Comparison of ENCODE assay signal across 22 cellular contexts in genomic region chr5:133348406-133348805, GRCh38.
DNase-seq lines count a peak whose midpoint lies in the region; ATAC-seq, FAIRE-seq and TF ChIP-seq lines count a peak whose summit lies in the region.
"Had no signal": no experiment of that assay in that cellular context is flagged by ENCODE, and none has a peak within 500 bp of the region (broad histone marks: within the 10 kb centered on the region; RNA-seq: fewer than 3 reads in every experiment).

No MANE protein-coding gene starts in this region.

- peaks cover 11% of the 10 kb centered on the region for H3K4me1 Mint-ChIP-seq in neural crest cell
- no peaks in the 10 kb centered on the region for H3K4me1 Mint-ChIP-seq in stimulated activated effector memory CD8-positive, alpha-beta T cell treated with anti-CD3 and anti-CD28 coated beads, Interleukin-12 subunit alpha, Interleukin-12 subunit beta, amount 100 ng/mL, for 72 hours
- H3K4me1 Mint-ChIP-seq: B cell; CD4-positive, CD25-positive, alpha-beta regulatory T cell had no signal

- no peak for TF ChIP-seq CTCF in neural crest cell (conservative IDR thresholded peaks at IDR 0.05)
- no peak for TF ChIP-seq CTCF in D721Med (IDR thresholded peaks at IDR 0.05; ENCODE audit: insufficient read depth, missing control alignments)

- ATAC-seq in stimulated activated effector memory CD8-positive, alpha-beta T cell treated with anti-CD3 and anti-CD28 coated beads, Interleukin-12 subunit alpha, Interleukin-12 subunit beta, amount 100 ng/mL, for 72 hours: peak; percentile 37
- ATAC-seq: CD8-positive, alpha-beta T cell; GM12878; GM23338 had no signal

- no peaks in the 10 kb centered on the region for H3K27me3 Mint-ChIP-seq in neural crest cell (ENCODE audit: low read depth)

- no peak overlapping the region for H3K4me3 Mint-ChIP-seq in neural crest cell
- H3K4me3 Mint-ChIP-seq in stimulated activated effector memory CD8-positive, alpha-beta T cell treated with anti-CD3 and anti-CD28 coated beads, Interleukin-12 subunit alpha, Interleukin-12 subunit beta, amount 100 ng/mL, for 72 hours: no peak overlapping the region
- H3K4me3 Mint-ChIP-seq: B cell; CD4-positive, CD25-positive, alpha-beta regulatory T cell; CD8-positive, alpha-beta T cell; GM23338; HFFc6 had no signal

- peak; percentile 14 for DNase-seq in activated effector memory CD4-positive, alpha-beta T cell treated with anti-CD3 and anti-CD28 coated beads, Interleukin-2, amount 50 U/mL, for 16 hours
- no peak for DNase-seq in activated effector memory CD4-positive, alpha-beta T cell treated with Interleukin-2 at 50 U/mL for 16 hours
- DNase-seq in islet precursor cell (peak; percentile 31), neural crest cell (ENCODE audit: low read depth, low spot score) (no peak), D721Med (ENCODE audit: insufficient read length, low spot score) (no peak), T1000 (lab: John Stamatoyannopoulos, UW) (no peak), GOT3 (lab: John Stamatoyannopoulos, UW) (no peak)
- no peak for DNase-seq in stimulated activated effector memory CD8-positive, alpha-beta T cell treated with anti-CD3 and anti-CD28 coated beads, Interleukin-12 subunit alpha, Interleukin-12 subunit beta, amount 100 ng/mL, for 72 hours (ENCODE audit: low spot score in 2 of 2)
- DNase-seq: Caco-2; CD4-positive, CD25-positive, alpha-beta regulatory T cell; CD8-positive, alpha-beta T cell; DMS 273 treated with DMSO at 0.1 percent for 48 hours; DMS79; EL; GDM1; HFFc6 had no signal

- peak overlapping the region; percentile 14 for H3K27ac Mint-ChIP-seq in neural crest cell (ENCODE audit: unreplicated experiment)
- H3K27ac Mint-ChIP-seq in stimulated activated effector memory CD8-positive, alpha-beta T cell treated with anti-CD3 and anti-CD28 coated beads, Interleukin-12 subunit alpha, Interleukin-12 subunit beta, amount 100 ng/mL, for 72 hours: no peak overlapping the region
- H3K27ac Mint-ChIP-seq: B cell; CD8-positive, alpha-beta T cell; GM23338; HFFc6 had no signal

- peaks cover 2% of the 10 kb centered on the region for H3K9me3 Mint-ChIP-seq in neural crest cell
- H3K9me3 Mint-ChIP-seq in stimulated activated effector memory CD8-positive, alpha-beta T cell treated with anti-CD3 and anti-CD28 coated beads, Interleukin-12 subunit alpha, Interleukin-12 subunit beta, amount 100 ng/mL, for 72 hours: no peaks in the 10 kb centered on the region
- H3K9me3 Mint-ChIP-seq: GM23338, HFFc6 had no signal

- FAIRE-seq in D721Med (lab: Jason Lieb, UNC): no peak
- FAIRE-seq: A204.1, GM12878, GM19239, H54 had no signal

- no peaks in the 10 kb centered on the region for H3K36me3 Mint-ChIP-seq in neural crest cell (ENCODE audit: low read depth)
- H3K36me3 Mint-ChIP-seq in stimulated activated effector memory CD8-positive, alpha-beta T cell treated with anti-CD3 and anti-CD28 coated beads, Interleukin-12 subunit alpha, Interleukin-12 subunit beta, amount 100 ng/mL, for 72 hours: no peaks in the 10 kb centered on the region
- H3K36me3 Mint-ChIP-seq: CD4-positive, CD25-positive, alpha-beta regulatory T cell; CD8-positive, alpha-beta T cell had no signal

Comparison
In these comparisons a context has a peak if more than half of its experiments do, and no peak if none do; other contexts are left out.
1. DNase-seq: peak in activated effector memory CD4-positive, alpha-beta T cell treated with anti-CD3 and anti-CD28 coated beads, Interleukin-2, amount 50 U/mL, for 16 hours (single experiment) and islet precursor cell (single experiment); none in activated effector memory CD4-positive, alpha-beta T cell treated with Interleukin-2 at 50 U/mL for 16 hours (single experiment), neural crest cell (single experiment), stimulated activated effector memory CD8-positive, alpha-beta T cell treated with anti-CD3 and anti-CD28 coated beads, Interleukin-12 subunit alpha, Interleukin-12 subunit beta, amount 100 ng/mL, for 72 hours (0 of 2), D721Med (single experiment), T1000 (single experiment) and GOT3 (single experiment).